In genomic region chr22:41688365-41689211, GRCh38 we compare ENCODE assay signal across 9 cellular contexts. TPM values are rescaled to one million over a fixed set of nuclear protein-coding genes. Genes with fewer than 3 reads are reported as not detected.
DNase-seq lines count a peak whose midpoint lies in the region; ATAC-seq, FAIRE-seq and TF ChIP-seq lines count a peak whose summit lies in the region.
"Had no signal": no experiment of that assay in that cellular context is flagged by ENCODE, and none has a peak within 500 bp of the region (broad histone marks: within the 10 kb centered on the region; RNA-seq: fewer than 3 reads in every experiment).

TSS of gene SNU13 (minus strand) at chr22:41688867. CDS start at chr22:41688796, 71 bp downstream.

- no peaks in the 10 kb centered on the region for H3K36me3 ChIP-seq in kidney (ENCODE audit: control insufficient read depth in 1 of 2, insufficient read depth in 2 of 2, low read length in 2 of 2)

- peak; percentile 76 for FAIRE-seq in kidney (lab: Jason Lieb, UNC)
- FAIRE-seq: islet of Langerhans had no signal

- intact Hi-C loops in kidney (cut with DNase I) = no loop called here

- peak within 1 kb of the TSS; percentile 44 to 85 for H3K9ac ChIP-seq in kidney (ENCODE audit: low read length in 2 of 2)

- H3K9me3 ChIP-seq in kidney (ENCODE audit: control insufficient read depth in 1 of 2, low read length in 2 of 2) = no peaks in the 10 kb centered on the region

- H3K4me1 ChIP-seq in kidney (ENCODE audit: control insufficient read depth in 1 of 2, insufficient read depth in 1 of 2, low read depth in 1 of 2, low read length in 2 of 2) = peaks cover 5 to 6% of the 10 kb centered on the region in 2 donors

- H3K4me3 ChIP-seq in kidney (ENCODE audit: low read length in 2 of 2) = peak within 1 kb of the TSS; percentile 75 to 95

- peak; percentile 74 for ATAC-seq in GM19043 (IDR thresholded peaks at IDR 0.05; ENCODE audit: low read depth, unreplicated experiment)
- peak; percentile 71 for ATAC-seq in HG03378 (IDR thresholded peaks at IDR 0.05; ENCODE audit: unreplicated experiment)

- TF ChIP-seq CTCF in kidney (IDR thresholded peaks at IDR 0.05; ENCODE audit: borderline replicate concordance, extremely low read depth, insufficient read depth) = no peak

- peak within 1 kb of the TSS; percentile 90 to 94 for H3K27ac ChIP-seq in kidney (ENCODE audit: low read depth in 2 of 2, low read length in 2 of 2)

- DNase-seq in Ammon's horn (ENCODE audit: low spot score) (peak; percentile 95), NCI-H510A treated with DMSO at 0.1 percent for 48 hours (lab: John Stamatoyannopoulos, UW) (peak; percentile 59), cerebellum (ENCODE audit: low spot score) (peak; percentile 95), kidney (peak; percentile 97)
- peak; percentile 88 for DNase-seq in activated CD4-positive, alpha-beta T cell treated with anti-CD3 and anti-CD28 coated beads for 1 hour
- DNase-seq in stimulated activated CD4-positive, alpha-beta T cell treated with anti-CD3 and anti-CD28 coated beads, Interleukin-15, amount 100 ng/mL, for 1 hour (ENCODE audit: low read depth in 1 of 2, low spot score in 1 of 2) = peak; percentile 83 to 84

RNA-seq across cellular contexts. Expression of gene SNU13, which starts in this region (rescaled TPM):
- total RNA-seq in cerebellum (55.3 TPM), kidney (132 TPM)
- 217 TPM for polyA plus RNA-seq in kidney (ENCODE audit: insufficient read depth, low read depth, low replicate concordance)

Comparison
In these comparisons a context has a peak if more than half of its experiments do, and no peak if none do; other contexts are left out.
1. Peak in every context shown above with its lines: DNase-seq, ATAC-seq, H3K4me3 ChIP-seq and H3K27ac ChIP-seq.